1 cellular context compared by ENCODE assay signal in genomic region chr9:136882109-136882946, GRCh38.
A peak's percentile ranks its signal among the peaks of the same experiment; 100 is the strongest.
TF ChIP-seq lines count a peak whose summit lies in the region.

No MANE protein-coding gene starts in this region.

TF ChIP-seq in HepG2, 621 proteins besides CTCF, POLR2A, EP300 and RAD21 (continued from another document and continues in another):
- no peak for TF ChIP-seq ARNT2 (CRISPR knock-in tag; IDR thresholded peaks at IDR 0.05; ENCODE audit: low read depth)
- TF ChIP-seq, protein P1, sequence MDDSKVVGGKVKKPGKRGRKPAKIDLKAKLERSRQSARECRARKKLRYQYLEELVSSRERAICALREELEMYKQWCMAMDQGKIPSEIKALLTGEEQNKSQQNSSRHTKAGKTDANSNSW (CRISPR knock-in tag; IDR thresholded peaks at IDR 0.05; ENCODE audit: borderline replicate concordance): no peak; the same call in 1 of the 2 replicates
- TF ChIP-seq, protein P2, sequence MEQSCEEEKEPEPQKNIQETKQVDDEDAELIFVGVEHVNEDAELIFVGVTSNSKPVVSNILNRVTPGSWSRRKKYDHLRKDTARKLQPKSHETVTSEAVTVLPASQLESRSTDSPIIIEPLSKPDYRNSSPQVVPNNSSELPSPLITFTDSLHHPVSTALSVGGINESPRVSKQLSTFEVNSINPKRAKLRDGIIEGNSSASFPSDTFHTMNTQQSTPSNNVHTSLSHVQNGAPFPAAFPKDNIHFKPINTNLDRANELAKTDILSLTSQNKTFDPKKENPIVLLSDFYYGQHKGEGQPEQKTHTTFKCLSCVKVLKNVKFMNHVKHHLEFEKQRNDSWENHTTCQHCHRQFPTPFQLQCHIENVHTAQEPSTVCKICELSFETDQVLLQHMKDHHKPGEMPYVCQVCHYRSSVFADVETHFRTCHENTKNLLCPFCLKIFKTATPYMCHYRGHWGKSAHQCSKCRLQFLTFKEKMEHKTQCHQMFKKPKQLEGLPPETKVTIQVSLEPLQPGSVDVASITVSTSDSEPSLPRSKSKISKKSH (CRISPR knock-in tag; IDR thresholded peaks at IDR 0.05; ENCODE audit: borderline replicate concordance): no peak
- no peak for TF ChIP-seq EZH2 (conservative IDR thresholded peaks at IDR 0.05; ENCODE audit: low read depth, low read length)
- TF ChIP-seq PHF20 (CRISPR knock-in tag; IDR thresholded peaks at IDR 0.05): no peak
- TF ChIP-seq PHF5A (CRISPR knock-in tag; IDR thresholded peaks at IDR 0.05; ENCODE audit: low read depth, unreplicated experiment): peak; percentile 57
- no peak for TF ChIP-seq NFATC3 (CRISPR knock-in tag; IDR thresholded peaks at IDR 0.05)
- no peak; the same call in 1 of the 2 replicates for TF ChIP-seq ZNF296 (CRISPR knock-in tag; conservative IDR thresholded peaks at IDR 0.05)
- TF ChIP-seq ZNF747 (CRISPR knock-in tag; IDR thresholded peaks at IDR 0.05; ENCODE audit: borderline replicate concordance): no peak
- TF ChIP-seq POLR2AphosphoS5 (IDR thresholded peaks at IDR 0.05; ENCODE audit: low read depth, low read length): peak; percentile 37; the same call in 1 of the 2 replicates
- TF ChIP-seq MED13 (CRISPR knock-in tag; IDR thresholded peaks at IDR 0.05): no peak
- TF ChIP-seq ZNF44 (CRISPR knock-in tag; IDR thresholded peaks at IDR 0.05): no peak
- no peak for TF ChIP-seq NAIF1 (CRISPR knock-in tag; IDR thresholded peaks at IDR 0.05; ENCODE audit: borderline replicate concordance)
- no peak for TF ChIP-seq RNF2 (conservative IDR thresholded peaks at IDR 0.05; ENCODE audit: low read depth)
- peak in 1 of 2 experiments; percentile 73; a peak in 2 of 4 replicates for TF ChIP-seq ATF4 (CRISPR knock-in tag; IDR thresholded peaks at IDR 0.05)
- peak; percentile 51 for TF ChIP-seq HNRNPLL (IDR thresholded peaks at IDR 0.05; ENCODE audit: low read depth, low read length, poor library complexity, severe bottlenecking)
- TF ChIP-seq MAFK (conservative IDR thresholded peaks at IDR 0.05 in 1 of 2, IDR thresholded peaks at IDR 0.05 in 1 of 2; ENCODE audit: low read length in 2 of 2): no peak
- peak; percentile 37 for TF ChIP-seq ZNF407 (CRISPR knock-in tag; IDR thresholded peaks at IDR 0.05; ENCODE audit: not compliant biosample characterization)
- TF ChIP-seq TEAD3 (CRISPR knock-in tag; optimal IDR thresholded peaks at IDR 0.05; ENCODE audit: borderline replicate concordance): no peak
- no peak for TF ChIP-seq SOX6 (IDR thresholded peaks at IDR 0.05)
- peak; percentile 58 for TF ChIP-seq SOX6 (CRISPR knock-in tag; IDR thresholded peaks at IDR 0.05)
- TF ChIP-seq, protein P3, sequence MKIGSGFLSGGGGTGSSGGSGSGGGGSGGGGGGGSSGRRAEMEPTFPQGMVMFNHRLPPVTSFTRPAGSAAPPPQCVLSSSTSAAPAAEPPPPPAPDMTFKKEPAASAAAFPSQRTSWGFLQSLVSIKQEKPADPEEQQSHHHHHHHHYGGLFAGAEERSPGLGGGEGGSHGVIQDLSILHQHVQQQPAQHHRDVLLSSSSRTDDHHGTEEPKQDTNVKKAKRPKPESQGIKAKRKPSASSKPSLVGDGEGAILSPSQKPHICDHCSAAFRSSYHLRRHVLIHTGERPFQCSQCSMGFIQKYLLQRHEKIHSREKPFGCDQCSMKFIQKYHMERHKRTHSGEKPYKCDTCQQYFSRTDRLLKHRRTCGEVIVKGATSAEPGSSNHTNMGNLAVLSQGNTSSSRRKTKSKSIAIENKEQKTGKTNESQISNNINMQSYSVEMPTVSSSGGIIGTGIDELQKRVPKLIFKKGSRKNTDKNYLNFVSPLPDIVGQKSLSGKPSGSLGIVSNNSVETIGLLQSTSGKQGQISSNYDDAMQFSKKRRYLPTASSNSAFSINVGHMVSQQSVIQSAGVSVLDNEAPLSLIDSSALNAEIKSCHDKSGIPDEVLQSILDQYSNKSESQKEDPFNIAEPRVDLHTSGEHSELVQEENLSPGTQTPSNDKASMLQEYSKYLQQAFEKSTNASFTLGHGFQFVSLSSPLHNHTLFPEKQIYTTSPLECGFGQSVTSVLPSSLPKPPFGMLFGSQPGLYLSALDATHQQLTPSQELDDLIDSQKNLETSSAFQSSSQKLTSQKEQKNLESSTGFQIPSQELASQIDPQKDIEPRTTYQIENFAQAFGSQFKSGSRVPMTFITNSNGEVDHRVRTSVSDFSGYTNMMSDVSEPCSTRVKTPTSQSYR (CRISPR knock-in tag; IDR thresholded peaks at IDR 0.05; ENCODE audit: borderline replicate concordance): peak; percentile 35; the same call in 1 of the 2 replicates
- no peak for TF ChIP-seq ZBTB20 (CRISPR knock-in tag; IDR thresholded peaks at IDR 0.05; ENCODE audit: borderline replicate concordance, low read depth)
- TF ChIP-seq, protein P4, sequence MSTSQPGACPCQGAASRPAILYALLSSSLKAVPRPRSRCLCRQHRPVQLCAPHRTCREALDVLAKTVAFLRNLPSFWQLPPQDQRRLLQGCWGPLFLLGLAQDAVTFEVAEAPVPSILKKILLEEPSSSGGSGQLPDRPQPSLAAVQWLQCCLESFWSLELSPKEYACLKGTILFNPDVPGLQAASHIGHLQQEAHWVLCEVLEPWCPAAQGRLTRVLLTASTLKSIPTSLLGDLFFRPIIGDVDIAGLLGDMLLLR (CRISPR knock-in tag; IDR thresholded peaks at IDR 0.05): peak; percentile 51; the same call in 1 of the 2 replicates
- no peak for TF ChIP-seq XBP1 (CRISPR knock-in tag; IDR thresholded peaks at IDR 0.05)
- TF ChIP-seq, protein P5, sequence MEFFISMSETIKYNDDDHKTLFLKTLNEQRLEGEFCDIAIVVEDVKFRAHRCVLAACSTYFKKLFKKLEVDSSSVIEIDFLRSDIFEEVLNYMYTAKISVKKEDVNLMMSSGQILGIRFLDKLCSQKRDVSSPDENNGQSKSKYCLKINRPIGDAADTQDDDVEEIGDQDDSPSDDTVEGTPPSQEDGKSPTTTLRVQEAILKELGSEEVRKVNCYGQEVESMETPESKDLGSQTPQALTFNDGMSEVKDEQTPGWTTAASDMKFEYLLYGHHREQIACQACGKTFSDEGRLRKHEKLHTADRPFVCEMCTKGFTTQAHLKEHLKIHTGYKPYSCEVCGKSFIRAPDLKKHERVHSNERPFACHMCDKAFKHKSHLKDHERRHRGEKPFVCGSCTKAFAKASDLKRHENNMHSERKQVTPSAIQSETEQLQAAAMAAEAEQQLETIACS (CRISPR knock-in tag; IDR thresholded peaks at IDR 0.05): no peak
- TF ChIP-seq GPN1 (CRISPR knock-in tag; IDR thresholded peaks at IDR 0.05; ENCODE audit: borderline replicate concordance): no peak
- no peak for TF ChIP-seq ZNF569 (CRISPR knock-in tag; IDR thresholded peaks at IDR 0.05; ENCODE audit: borderline replicate concordance)
- TF ChIP-seq TCF7L2 (IDR thresholded peaks at IDR 0.05; ENCODE audit: low read depth, low read length): no peak
- no peak for TF ChIP-seq ZBTB1 (CRISPR knock-in tag; IDR thresholded peaks at IDR 0.05; ENCODE audit: borderline replicate concordance)
- TF ChIP-seq GMEB1 (CRISPR knock-in tag; IDR thresholded peaks at IDR 0.05; ENCODE audit: borderline replicate concordance): peak; percentile 66; the same call in 1 of the 2 replicates
- TF ChIP-seq, protein P6, sequence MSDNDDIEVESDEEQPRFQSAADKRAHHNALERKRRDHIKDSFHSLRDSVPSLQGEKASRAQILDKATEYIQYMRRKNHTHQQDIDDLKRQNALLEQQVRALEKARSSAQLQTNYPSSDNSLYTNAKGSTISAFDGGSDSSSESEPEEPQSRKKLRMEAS (IDR thresholded peaks at IDR 0.05): peak; percentile 84
- TF ChIP-seq ZNF30 (CRISPR knock-in tag; IDR thresholded peaks at IDR 0.05): no peak
- TF ChIP-seq ZNF841 (CRISPR knock-in tag; IDR thresholded peaks at IDR 0.05; ENCODE audit: borderline replicate concordance): no peak
- TF ChIP-seq NFE2L1 (CRISPR knock-in tag; IDR thresholded peaks at IDR 0.05; ENCODE audit: borderline replicate concordance): no peak
- TF ChIP-seq MLLT10 (CRISPR knock-in tag; IDR thresholded peaks at IDR 0.05): no peak
- peak; percentile 7; the same call in 1 of the 2 replicates for TF ChIP-seq ZNF788 (CRISPR knock-in tag; IDR thresholded peaks at IDR 0.05; ENCODE audit: borderline replicate concordance)
- peak; percentile 94 for TF ChIP-seq ERF (CRISPR knock-in tag; IDR thresholded peaks at IDR 0.05)
- TF ChIP-seq ZNF143 (CRISPR knock-in tag; IDR thresholded peaks at IDR 0.05): no peak
- TF ChIP-seq, protein P7, sequence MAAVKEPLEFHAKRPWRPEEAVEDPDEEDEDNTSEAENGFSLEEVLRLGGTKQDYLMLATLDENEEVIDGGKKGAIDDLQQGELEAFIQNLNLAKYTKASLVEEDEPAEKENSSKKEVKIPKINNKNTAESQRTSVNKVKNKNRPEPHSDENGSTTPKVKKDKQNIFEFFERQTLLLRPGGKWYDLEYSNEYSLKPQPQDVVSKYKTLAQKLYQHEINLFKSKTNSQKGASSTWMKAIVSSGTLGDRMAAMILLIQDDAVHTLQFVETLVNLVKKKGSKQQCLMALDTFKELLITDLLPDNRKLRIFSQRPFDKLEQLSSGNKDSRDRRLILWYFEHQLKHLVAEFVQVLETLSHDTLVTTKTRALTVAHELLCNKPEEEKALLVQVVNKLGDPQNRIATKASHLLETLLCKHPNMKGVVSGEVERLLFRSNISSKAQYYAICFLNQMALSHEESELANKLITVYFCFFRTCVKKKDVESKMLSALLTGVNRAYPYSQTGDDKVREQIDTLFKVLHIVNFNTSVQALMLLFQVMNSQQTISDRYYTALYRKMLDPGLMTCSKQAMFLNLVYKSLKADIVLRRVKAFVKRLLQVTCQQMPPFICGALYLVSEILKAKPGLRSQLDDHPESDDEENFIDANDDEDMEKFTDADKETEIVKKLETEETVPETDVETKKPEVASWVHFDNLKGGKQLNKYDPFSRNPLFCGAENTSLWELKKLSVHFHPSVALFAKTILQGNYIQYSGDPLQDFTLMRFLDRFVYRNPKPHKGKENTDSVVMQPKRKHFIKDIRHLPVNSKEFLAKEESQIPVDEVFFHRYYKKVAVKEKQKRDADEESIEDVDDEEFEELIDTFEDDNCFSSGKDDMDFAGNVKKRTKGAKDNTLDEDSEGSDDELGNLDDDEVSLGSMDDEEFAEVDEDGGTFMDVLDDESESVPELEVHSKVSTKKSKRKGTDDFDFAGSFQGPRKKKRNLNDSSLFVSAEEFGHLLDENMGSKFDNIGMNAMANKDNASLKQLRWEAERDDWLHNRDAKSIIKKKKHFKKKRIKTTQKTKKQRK (IDR thresholded peaks at IDR 0.05; ENCODE audit: low read length): no peak
- no peak for TF ChIP-seq ZNF24 (IDR thresholded peaks at IDR 0.05)
